ENCODE assay signal across 25 cellular contexts in genomic region chr6:24844903-24845302, GRCh38. TPM values are rescaled to one million over a fixed set of nuclear protein-coding genes. Genes with fewer than 3 reads are reported as not detected.
DNase-seq lines count a peak whose midpoint lies in the region; ATAC-seq, FAIRE-seq and TF ChIP-seq lines count a peak whose summit lies in the region.
"Had no signal": no experiment of that assay in that cellular context is flagged by ENCODE, and none has a peak within 500 bp of the region (broad histone marks: within the 10 kb centered on the region; RNA-seq: fewer than 3 reads in every experiment).

No MANE protein-coding gene starts in this region.

- peaks cover 7% of the 10 kb centered on the region for H3K4me1 Mint-ChIP-seq in T-helper 2 cell treated with Interferon-gamma antibody and Interleukin-4, amounts not matched to agents 5 μg/mL and 100 μg/mL, for 36 hours (ENCODE audit: low read depth)
- peaks cover 37% of the 10 kb centered on the region for H3K4me1 Mint-ChIP-seq in activated CD4-positive, alpha-beta memory T cell treated with anti-CD3 and anti-CD28 coated beads, Interleukin-2, amount 10 ng/mL, durations not matched to agents 7 days and 5 days
- H3K4me1 Mint-ChIP-seq in natural killer cell (peaks cover 37 to 45% of the 10 kb centered on the region in 2 donors), mesothelial cell of epicardium (peaks cover 10% of the 10 kb centered on the region)

- no peak for FAIRE-seq in HTR-8/SVneo (lab: Jason Lieb, UNC)
- FAIRE-seq: G401.6 had no signal

- H3K4me3 Mint-ChIP-seq in T-helper 2 cell treated with Interferon-gamma antibody and Interleukin-4, amounts not matched to agents 5 μg/mL and 100 μg/mL, for 36 hours, result no peak overlapping the region
- H3K4me3 Mint-ChIP-seq in activated CD4-positive, alpha-beta memory T cell treated with anti-CD3 and anti-CD28 coated beads, Interleukin-2, amount 10 ng/mL, durations not matched to agents 7 days and 5 days, result no peak overlapping the region
- H3K4me3 Mint-ChIP-seq in natural killer cell, result no peak overlapping the region
- no peak overlapping the region for H3K4me3 Mint-ChIP-seq in mesothelial cell of epicardium
- H3K4me3 Mint-ChIP-seq: dendritic cell treated with granulocyte-macrophage colony-stimulating factor and Interleukin-4, amounts not matched to agents 40 ng/mL and 50 ng/mL, for 4 days; neural progenitor cell; T-helper 1 cell treated with Interleukin-12 subunit alpha and Interleukin-12 subunit beta and Interleukin-4 antibody, amounts not matched to agents 30 μg/mL and 1 μg/mL, for 36 hours had no signal

- H3K36me3 Mint-ChIP-seq in T-helper 2 cell treated with Interferon-gamma antibody and Interleukin-4, amounts not matched to agents 5 μg/mL and 100 μg/mL, for 36 hours (ENCODE audit: low read depth), result peaks cover 87% of the 10 kb centered on the region
- peaks cover 94% of the 10 kb centered on the region for H3K36me3 Mint-ChIP-seq in activated CD4-positive, alpha-beta memory T cell treated with anti-CD3 and anti-CD28 coated beads, Interleukin-2, amount 10 ng/mL, durations not matched to agents 7 days and 5 days (ENCODE audit: low read depth)
- H3K36me3 Mint-ChIP-seq in natural killer cell (peaks cover 28% of the 10 kb centered on the region), mesothelial cell of epicardium (no peaks in the 10 kb centered on the region)

- H3K27me3 Mint-ChIP-seq in T-helper 2 cell treated with Interferon-gamma antibody and Interleukin-4, amounts not matched to agents 5 μg/mL and 100 μg/mL, for 36 hours (ENCODE audit: low read depth), result no peaks in the 10 kb centered on the region
- no peaks in the 10 kb centered on the region for H3K27me3 Mint-ChIP-seq in activated CD4-positive, alpha-beta memory T cell treated with anti-CD3 and anti-CD28 coated beads, Interleukin-2, amount 10 ng/mL, durations not matched to agents 7 days and 5 days
- H3K27me3 Mint-ChIP-seq in natural killer cell (ENCODE audit: low read depth in 2 of 2) (no peaks in the 10 kb centered on the region), mesothelial cell of epicardium (ENCODE audit: low read depth) (no peaks in the 10 kb centered on the region)
- H3K27me3 Mint-ChIP-seq: dendritic cell treated with granulocyte-macrophage colony-stimulating factor and Interleukin-4, amounts not matched to agents 40 ng/mL and 50 ng/mL, for 4 days had no signal

- TF ChIP-seq CTCF in natural killer cell (IDR thresholded peaks at IDR 0.05) (no peak), mesothelial cell of epicardium (IDR thresholded peaks at IDR 0.05; ENCODE audit: unreplicated experiment) (no peak)

- no peak for DNase-seq in T-helper 2 cell treated with Interferon-gamma antibody and Interleukin-4, amounts not matched to agents 5 μg/mL and 100 μg/mL, for 36 hours (ENCODE audit: low spot score)
- DNase-seq in T-helper 2 cell (no peak), natural killer cell (no peak), mesothelial cell of epicardium (ENCODE audit: low spot score in 2 of 2, unreplicated experiment in 2 of 2) (no peak), HTR-8/SVneo (ENCODE audit: insufficient read length, low spot score) (no peak)
- no peak for DNase-seq in activated CD4-positive, alpha-beta memory T cell treated with anti-CD3 and anti-CD28 coated beads, Interleukin-2, amount 10 ng/mL, durations not matched to agents 7 days and 5 days
- DNase-seq in stimulated activated naive CD4-positive, alpha-beta T cell (lab: John Stamatoyannopoulos, UW), result no peak
- DNase-seq: activated CD8-positive, alpha-beta memory T cell treated with anti-CD3 and anti-CD28 coated beads, Interleukin-2, amount 50 U/mL, for 4 hours; hippocampal formation; Karpas-422; NCI-H1092; NCI-H69; SHP77 treated with DMSO at 0.1 percent for 48 hours; stimulated activated CD4-positive, alpha-beta T cell treated with anti-CD3 and anti-CD28 coated beads, Interleukin-4, amount 100 ng/mL, for 4 hours had no signal

- intact Hi-C loops in natural killer cell (cut with micrococcal nuclease), result no loop called here

- H3K27ac Mint-ChIP-seq in T-helper 2 cell treated with Interferon-gamma antibody and Interleukin-4, amounts not matched to agents 5 μg/mL and 100 μg/mL, for 36 hours, result peak overlapping the region; percentile 58
- H3K27ac Mint-ChIP-seq in activated CD4-positive, alpha-beta memory T cell treated with anti-CD3 and anti-CD28 coated beads, Interleukin-2, amount 10 ng/mL, durations not matched to agents 7 days and 5 days, result peak overlapping the region; percentile 36
- H3K27ac Mint-ChIP-seq in natural killer cell (peak overlapping the region; percentile 73 to 80), mesothelial cell of epicardium (no peak overlapping the region)
- H3K27ac Mint-ChIP-seq: dendritic cell treated with granulocyte-macrophage colony-stimulating factor and Interleukin-4, amounts not matched to agents 40 ng/mL and 50 ng/mL, for 4 days; neural progenitor cell had no signal

- no peaks in the 10 kb centered on the region for H3K9me3 Mint-ChIP-seq in T-helper 2 cell treated with Interferon-gamma antibody and Interleukin-4, amounts not matched to agents 5 μg/mL and 100 μg/mL, for 36 hours
- no peaks in the 10 kb centered on the region for H3K9me3 Mint-ChIP-seq in activated CD4-positive, alpha-beta memory T cell treated with anti-CD3 and anti-CD28 coated beads, Interleukin-2, amount 10 ng/mL, durations not matched to agents 7 days and 5 days
- H3K9me3 Mint-ChIP-seq in natural killer cell, result no peaks in the 10 kb centered on the region
- no peaks in the 10 kb centered on the region for H3K9me3 Mint-ChIP-seq in mesothelial cell of epicardium
- H3K9me3 Mint-ChIP-seq: dendritic cell treated with granulocyte-macrophage colony-stimulating factor and Interleukin-4, amounts not matched to agents 40 ng/mL and 50 ng/mL, for 4 days; neural progenitor cell; T-helper 1 cell treated with Interleukin-12 subunit alpha and Interleukin-12 subunit beta and Interleukin-4 antibody, amounts not matched to agents 30 μg/mL and 1 μg/mL, for 36 hours had no signal

- CTCF ChIA-PET in activated CD4-positive, alpha-beta memory T cell treated with anti-CD3 and anti-CD28 coated beads, Interleukin-2, amount 10 ng/mL, durations not matched to agents 7 days and 5 days (lab: Charles Lee), result interaction anchor here (1.4 to 1.5 kb wide), 2 partner anchors 11 to 226 kb away, joined by 3 to 5 read pairs; no protein-coding TSS in a partner anchor

- POLR2A ChIA-PET in activated CD4-positive, alpha-beta memory T cell treated with anti-CD3 and anti-CD28 coated beads, Interleukin-2, amount 10 ng/mL, durations not matched to agents 7 days and 5 days (lab: Charles Lee), result interaction anchor here (1.3 kb wide), 1 partner anchor 173 kb away, joined by 3 read pairs; no protein-coding TSS in a partner anchor

- ATAC-seq in GM18861 (IDR thresholded peaks at IDR 0.05; ENCODE audit: unreplicated experiment) (peak; percentile 56), natural killer cell (no peak)

RNA-seq across cellular contexts. Expression of gene ARMH2, which starts 46.2 kb away (rescaled TPM):
- 1 to 10 TPM; 1.2 to 1.5 TPM for total RNA-seq in activated CD4-positive, alpha-beta memory T cell treated with anti-CD3 and anti-CD28 coated beads, Interleukin-2, amount 10 ng/mL, durations not matched to agents 7 days and 5 days
- total RNA-seq in natural killer cell (1 to 10 TPM in 2 of 3 donors, under 1 TPM in 1; 0.68 to 3.0 (median 1.2) TPM), mesothelial cell of epicardium (not detected in 3 replicates)
- total RNA-seq: fibroblast of villous mesenchyme, H4, kidney epithelial cell, mesenteric fat pad, smooth muscle cell, thoracic aorta had no signal
